ENCODE assay signal across 7 cellular contexts in genomic region chr12:11062194-11062593, GRCh38. TPM values are rescaled to one million over a fixed set of nuclear protein-coding genes. Genes with fewer than 3 reads are reported as not detected.
"Had no signal": no experiment of that assay in that cellular context is flagged by ENCODE, and none has a peak within 500 bp of the region (broad histone marks: within the 10 kb centered on the region; RNA-seq: fewer than 3 reads in every experiment).

Gene TAS2R46 (minus strand): TSS chr12:11062294. CDS start chr12:11062294, 0 bp downstream.

RNA-seq across cellular contexts. Expression of gene TAS2R46, which starts in this region (rescaled TPM):
- total RNA-seq: myocyte had no signal
- polyA plus RNA-seq: heart right ventricle, hepatocyte, lung, ovary, stomach, urinary bladder had no signal
